In the genomic region with DNA sequence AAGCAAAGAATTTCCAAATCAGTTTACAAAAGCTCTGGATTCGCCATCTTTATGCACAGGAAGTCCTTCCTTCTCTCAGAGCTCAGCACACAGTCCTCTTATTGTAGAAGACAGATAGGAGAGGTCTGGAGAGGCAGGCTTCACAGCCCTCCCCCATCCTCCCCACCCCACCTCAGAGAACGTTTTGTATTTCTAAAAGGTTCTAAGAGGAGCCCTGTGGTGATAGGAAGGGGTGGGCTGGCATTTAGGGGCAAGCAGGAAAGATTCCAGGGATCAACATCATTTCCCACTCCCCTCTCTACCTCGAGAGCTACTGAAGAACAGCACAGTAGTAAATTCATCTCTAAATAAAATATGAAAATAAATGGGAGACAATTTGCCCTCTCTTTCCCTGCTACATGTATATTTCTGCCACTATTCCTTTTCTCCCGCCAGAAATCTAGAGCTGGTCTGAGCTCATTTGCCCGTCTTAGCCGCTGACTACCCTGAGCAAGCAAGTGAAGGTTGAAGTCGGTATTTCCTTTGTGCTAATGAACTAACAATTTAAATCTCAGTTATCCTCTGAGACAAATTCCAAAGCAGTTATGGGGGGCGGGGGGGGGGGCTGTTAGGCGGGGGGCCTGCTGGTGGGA, we compare ENCODE assay signal across 1 cellular context.
TF ChIP-seq lines count a peak whose summit lies in the region.

No MANE protein-coding gene starts in this region.

TF ChIP-seq in WTC11, 78 proteins besides CTCF, POLR2A, EP300 and RAD21 (continued from another document):
- TF ChIP-seq ZNF121 (CRISPR knock-in tag; IDR thresholded peaks at IDR 0.05) (no peak), ARID4B (CRISPR knock-in tag; IDR thresholded peaks at IDR 0.05; ENCODE audit: borderline replicate concordance) (no peak), TP53 (CRISPR knock-in tag; IDR thresholded peaks at IDR 0.05) (no peak), KAT7 (CRISPR knock-in tag; IDR thresholded peaks at IDR 0.05; ENCODE audit: borderline replicate concordance) (no peak), ZNF512 (CRISPR knock-in tag; IDR thresholded peaks at IDR 0.05; ENCODE audit: borderline replicate concordance) (no peak)
- TF ChIP-seq, protein P1, sequence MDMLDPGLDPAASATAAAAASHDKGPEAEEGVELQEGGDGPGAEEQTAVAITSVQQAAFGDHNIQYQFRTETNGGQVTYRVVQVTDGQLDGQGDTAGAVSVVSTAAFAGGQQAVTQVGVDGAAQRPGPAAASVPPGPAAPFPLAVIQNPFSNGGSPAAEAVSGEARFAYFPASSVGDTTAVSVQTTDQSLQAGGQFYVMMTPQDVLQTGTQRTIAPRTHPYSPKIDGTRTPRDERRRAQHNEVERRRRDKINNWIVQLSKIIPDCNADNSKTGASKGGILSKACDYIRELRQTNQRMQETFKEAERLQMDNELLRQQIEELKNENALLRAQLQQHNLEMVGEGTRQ (CRISPR knock-in tag; IDR thresholded peaks at IDR 0.05): no peak
- TF ChIP-seq, protein P2, sequence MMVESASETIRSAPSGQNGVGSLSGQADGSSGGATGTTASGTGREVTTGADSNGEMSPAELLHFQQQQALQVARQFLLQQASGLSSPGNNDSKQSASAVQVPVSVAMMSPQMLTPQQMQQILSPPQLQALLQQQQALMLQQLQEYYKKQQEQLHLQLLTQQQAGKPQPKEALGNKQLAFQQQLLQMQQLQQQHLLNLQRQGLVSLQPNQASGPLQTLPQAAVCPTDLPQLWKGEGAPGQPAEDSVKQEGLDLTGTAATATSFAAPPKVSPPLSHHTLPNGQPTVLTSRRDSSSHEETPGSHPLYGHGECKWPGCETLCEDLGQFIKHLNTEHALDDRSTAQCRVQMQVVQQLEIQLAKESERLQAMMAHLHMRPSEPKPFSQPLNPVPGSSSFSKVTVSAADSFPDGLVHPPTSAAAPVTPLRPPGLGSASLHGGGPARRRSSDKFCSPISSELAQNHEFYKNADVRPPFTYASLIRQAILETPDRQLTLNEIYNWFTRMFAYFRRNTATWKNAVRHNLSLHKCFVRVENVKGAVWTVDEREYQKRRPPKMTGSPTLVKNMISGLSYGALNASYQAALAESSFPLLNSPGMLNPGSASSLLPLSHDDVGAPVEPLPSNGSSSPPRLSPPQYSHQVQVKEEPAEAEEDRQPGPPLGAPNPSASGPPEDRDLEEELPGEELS (CRISPR knock-in tag; IDR thresholded peaks at IDR 0.05): no peak
- TF ChIP-seq, protein P3, sequence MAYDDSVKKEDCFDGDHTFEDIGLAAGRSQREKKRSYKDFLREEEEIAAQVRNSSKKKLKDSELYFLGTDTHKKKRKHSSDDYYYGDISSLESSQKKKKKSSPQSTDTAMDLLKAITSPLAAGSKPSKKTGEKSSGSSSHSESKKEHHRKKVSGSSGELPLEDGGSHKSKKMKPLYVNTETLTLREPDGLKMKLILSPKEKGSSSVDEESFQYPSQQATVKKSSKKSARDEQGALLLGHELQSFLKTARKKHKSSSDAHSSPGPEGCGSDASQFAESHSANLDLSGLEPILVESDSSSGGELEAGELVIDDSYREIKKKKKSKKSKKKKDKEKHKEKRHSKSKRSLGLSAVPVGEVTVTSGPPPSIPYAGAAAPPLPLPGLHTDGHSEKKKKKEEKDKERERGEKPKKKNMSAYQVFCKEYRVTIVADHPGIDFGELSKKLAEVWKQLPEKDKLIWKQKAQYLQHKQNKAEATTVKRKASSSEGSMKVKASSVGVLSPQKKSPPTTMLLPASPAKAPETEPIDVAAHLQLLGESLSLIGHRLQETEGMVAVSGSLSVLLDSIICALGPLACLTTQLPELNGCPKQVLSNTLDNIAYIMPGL (CRISPR knock-in tag; IDR thresholded peaks at IDR 0.05): no peak
